Comparison of ENCODE assay signal across 1 cellular context in genomic region chr1:45687014-45687752, GRCh38.
TF ChIP-seq lines count a peak whose summit lies in the region.

No MANE protein-coding gene starts in this region.

TF ChIP-seq in HepG2, 621 proteins besides CTCF, POLR2A, EP300 and RAD21 (continued from another document):
- peak; percentile 56; the same call in 1 of the 2 replicates for TF ChIP-seq ARID4A (CRISPR knock-in tag; IDR thresholded peaks at IDR 0.05; ENCODE audit: borderline replicate concordance)
- TF ChIP-seq SALL1 (CRISPR knock-in tag; IDR thresholded peaks at IDR 0.05) = peak; percentile 72
- peak; percentile 96 for TF ChIP-seq SUZ12 (IDR thresholded peaks at IDR 0.05; ENCODE audit: low read depth, low read length)
- TF ChIP-seq SP1 (IDR thresholded peaks at IDR 0.05) = no peak
- peak; percentile 87 for TF ChIP-seq SP1 (CRISPR knock-in tag; IDR thresholded peaks at IDR 0.05)
- TF ChIP-seq CC2D1A (CRISPR knock-in tag; IDR thresholded peaks at IDR 0.05) = no peak
- TF ChIP-seq PHF8 (CRISPR knock-in tag; IDR thresholded peaks at IDR 0.05) = peak; percentile 27
- TF ChIP-seq SPEN (CRISPR knock-in tag; IDR thresholded peaks at IDR 0.05; ENCODE audit: low read depth) = peak; percentile 67; the same call in 1 of the 2 replicates
- no peak for TF ChIP-seq REL (CRISPR knock-in tag; conservative IDR thresholded peaks at IDR 0.05)
- TF ChIP-seq MLLT10 (CRISPR knock-in tag; IDR thresholded peaks at IDR 0.05) = no peak
- TF ChIP-seq IRF2 (CRISPR knock-in tag; IDR thresholded peaks at IDR 0.05) = peak; percentile 55
- 0 out of 2 replicates have a peak, but pooled peaks have one; percentile 23 for TF ChIP-seq KLF11 (CRISPR knock-in tag; IDR thresholded peaks at IDR 0.05)
- no peak for TF ChIP-seq ZNF280D (CRISPR knock-in tag; IDR thresholded peaks at IDR 0.05)
- no peak for TF ChIP-seq FOXM1 (CRISPR knock-in tag; IDR thresholded peaks at IDR 0.05)
- 0 out of 2 replicates have a peak, but pooled peaks have one; percentile 42 for TF ChIP-seq ELF4 (CRISPR knock-in tag; IDR thresholded peaks at IDR 0.05; ENCODE audit: borderline replicate concordance)
- no peak for TF ChIP-seq HOXA7 (CRISPR knock-in tag; IDR thresholded peaks at IDR 0.05)
- 0 out of 2 replicates have a peak, but pooled peaks have one; percentile 25 for TF ChIP-seq TBX2 (CRISPR knock-in tag; IDR thresholded peaks at IDR 0.05; ENCODE audit: borderline replicate concordance)
- TF ChIP-seq ARID3A (IDR thresholded peaks at IDR 0.05; ENCODE audit: low read depth, low read length) = peak; percentile 57; the same call in 1 of the 2 replicates
- peak; percentile 81 for TF ChIP-seq NFYB (CRISPR knock-in tag; IDR thresholded peaks at IDR 0.05)
- TF ChIP-seq ZNF724P (CRISPR knock-in tag; IDR thresholded peaks at IDR 0.05; ENCODE audit: borderline replicate concordance) = no peak
- peak; percentile 66 for TF ChIP-seq HOXA3 (CRISPR knock-in tag; IDR thresholded peaks at IDR 0.05)
- 0 out of 2 replicates have a peak, but pooled peaks have one; percentile 56 for TF ChIP-seq HES4 (CRISPR knock-in tag; IDR thresholded peaks at IDR 0.05; ENCODE audit: borderline replicate concordance)
- TF ChIP-seq GMEB1 (CRISPR knock-in tag; IDR thresholded peaks at IDR 0.05; ENCODE audit: borderline replicate concordance) = peak; percentile 96
- 0 out of 2 replicates have a peak, but pooled peaks have one; percentile 19 for TF ChIP-seq ATF2 (CRISPR knock-in tag; IDR thresholded peaks at IDR 0.05)
- TF ChIP-seq THAP11 (CRISPR knock-in tag; IDR thresholded peaks at IDR 0.05) = peak; percentile 97
- TF ChIP-seq ZGPAT (CRISPR knock-in tag; IDR thresholded peaks at IDR 0.05) = peak; percentile 61; the same call in 1 of the 2 replicates
- TF ChIP-seq SIN3A (IDR thresholded peaks at IDR 0.05; ENCODE audit: borderline replicate concordance, low read depth, low read length) = peak; percentile 65; the same call in 1 of the 2 replicates
- no peak for TF ChIP-seq ZMYM3 (CRISPR knock-in tag; IDR thresholded peaks at IDR 0.05)
- TF ChIP-seq TRIM24 (CRISPR knock-in tag; IDR thresholded peaks at IDR 0.05) = no peak
- peak; percentile 41; the same call in 1 of the 2 replicates for TF ChIP-seq ELK4 (CRISPR knock-in tag; IDR thresholded peaks at IDR 0.05; ENCODE audit: borderline replicate concordance)
- TF ChIP-seq CEBPG (CRISPR knock-in tag; IDR thresholded peaks at IDR 0.05) = peak; percentile 82
- 0 out of 2 replicates have a peak, but pooled peaks have one; percentile 25 for TF ChIP-seq IRF1 (CRISPR knock-in tag; IDR thresholded peaks at IDR 0.05; ENCODE audit: low read depth)
- peak; percentile 97 for TF ChIP-seq ZFX (CRISPR knock-in tag; IDR thresholded peaks at IDR 0.05; ENCODE audit: low read depth)
- TF ChIP-seq CHD4 (IDR thresholded peaks at IDR 0.05; ENCODE audit: borderline replicate concordance, low read length) = no peak
- TF ChIP-seq ZNF501 (CRISPR knock-in tag; IDR thresholded peaks at IDR 0.05) = peak; percentile 10; the same call in 1 of the 2 replicates
- no peak for TF ChIP-seq FLYWCH1 (CRISPR knock-in tag; IDR thresholded peaks at IDR 0.05)
- TF ChIP-seq SRY (CRISPR knock-in tag; IDR thresholded peaks at IDR 0.05) = peak; percentile 32; the same call in 1 of the 2 replicates
- TF ChIP-seq ERF (CRISPR knock-in tag; IDR thresholded peaks at IDR 0.05) = peak; percentile 86
- TF ChIP-seq SOX13 (IDR thresholded peaks at IDR 0.05) = no peak
- peak in 1 of 2 experiments; percentile 45; a peak in 1 of 4 replicates for TF ChIP-seq SOX13 (CRISPR knock-in tag; conservative IDR thresholded peaks at IDR 0.05 in 1 of 2, IDR thresholded peaks at IDR 0.05 in 1 of 2)
- TF ChIP-seq MEIS2 (CRISPR knock-in tag; IDR thresholded peaks at IDR 0.05) = no peak
- peak; percentile 47; the same call in 1 of the 2 replicates for TF ChIP-seq ZNF792 (CRISPR knock-in tag; IDR thresholded peaks at IDR 0.05)
- peak; percentile 83 for TF ChIP-seq CREB1 (IDR thresholded peaks at IDR 0.05)
- peak; percentile 97 for TF ChIP-seq CREB1 (CRISPR knock-in tag; IDR thresholded peaks at IDR 0.05)
- TF ChIP-seq ZUFSP (CRISPR knock-in tag; IDR thresholded peaks at IDR 0.05; ENCODE audit: borderline replicate concordance) = no peak
- TF ChIP-seq NR1H2 (CRISPR knock-in tag; IDR thresholded peaks at IDR 0.05; ENCODE audit: borderline replicate concordance, low read depth) = no peak
- TF ChIP-seq FOXC1 (CRISPR knock-in tag; IDR thresholded peaks at IDR 0.05; ENCODE audit: borderline replicate concordance) = no peak; the same call in 1 of the 2 replicates
- no peak for TF ChIP-seq SOX6 (IDR thresholded peaks at IDR 0.05)
- TF ChIP-seq SOX6 (CRISPR knock-in tag; IDR thresholded peaks at IDR 0.05) = peak; percentile 19; the same call in 1 of the 2 replicates
